In the genomic region with DNA sequence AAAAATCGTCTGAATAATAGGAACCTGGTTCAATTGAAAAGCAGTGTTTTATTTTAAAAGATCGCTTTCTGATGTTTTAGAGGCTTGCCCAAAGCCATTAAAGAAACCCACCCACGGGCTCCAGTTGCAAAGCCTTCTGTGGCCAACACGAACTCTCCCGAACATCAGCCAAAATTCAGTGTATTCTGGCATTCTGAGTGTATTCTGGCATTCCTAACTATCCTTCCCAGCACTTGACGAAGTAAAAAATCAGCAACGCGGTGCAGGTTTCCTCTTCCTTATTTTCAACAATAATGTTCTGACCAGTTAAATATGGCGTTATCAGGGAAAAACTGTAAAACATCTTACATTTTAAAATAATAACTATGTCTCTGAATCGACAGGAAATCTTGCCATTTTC, we compare ENCODE assay signal across 1 cellular context.
TF ChIP-seq lines count a peak whose summit lies in the region.

No MANE protein-coding gene starts in this region.

TF ChIP-seq in SK-N-SH treated with all-trans-retinoic acid at 6 μM for 48 hours, 23 proteins besides CTCF, POLR2A, EP300 and RAD21 (continued from another document):
- TF ChIP-seq ISL1 (CRISPR knock-in tag; IDR thresholded peaks at IDR 0.05) (no peak), TOX (CRISPR knock-in tag; IDR thresholded peaks at IDR 0.05; ENCODE audit: borderline replicate concordance) (no peak), PPARA (CRISPR knock-in tag; IDR thresholded peaks at IDR 0.05; ENCODE audit: borderline replicate concordance) (no peak), CSRNP3 (CRISPR knock-in tag; IDR thresholded peaks at IDR 0.05) (no peak)
